In genomic region chr5:139131881-139132480, GRCh38 we compare ENCODE assay signal across 11 cellular contexts.
DNase-seq lines count a peak whose midpoint lies in the region; ATAC-seq and TF ChIP-seq lines count a peak whose summit lies in the region.
"Had no signal": no experiment of that assay in that cellular context is flagged by ENCODE, and none has a peak within 500 bp of the region (broad histone marks: within the 10 kb centered on the region; RNA-seq: fewer than 3 reads in every experiment).

No MANE protein-coding gene starts in this region.

- H3K9me3 ChIP-seq in esophagus muscularis mucosa (no peaks in the 10 kb centered on the region), muscle layer of duodenum (ENCODE audit: control insufficient read depth in 1 of 2, low read length in 2 of 2) (no peaks in the 10 kb centered on the region), thyroid gland (no peaks in the 10 kb centered on the region)

- peak overlapping the region; percentile 31 to 44 (median 35) for H3K4me3 ChIP-seq in esophagus muscularis mucosa
- H3K4me3 ChIP-seq in muscle layer of duodenum (ENCODE audit: low read depth in 1 of 2, low read length in 2 of 2) = peak overlapping the region in 1 of 2 donors; percentile 45
- H3K4me3 ChIP-seq in thyroid gland (replicated peaks in 1 of 3) = no peak overlapping the region

- TF ChIP-seq POLR2A in esophagus muscularis mucosa (IDR thresholded peaks at IDR 0.05; ENCODE audit: low read depth) = no peak
- no peak for TF ChIP-seq POLR2A in thyroid gland (IDR thresholded peaks at IDR 0.05)

- H3K4me1 ChIP-seq in esophagus muscularis mucosa (peaks cover 39 to 60% (median 55%) of the 10 kb centered on the region in 4 donors), muscle layer of duodenum (ENCODE audit: control insufficient read depth in 1 of 2, insufficient read depth in 2 of 2, low read length in 2 of 2) (peaks cover 19 to 32% of the 10 kb centered on the region in 2 donors), thyroid gland (peaks cover 40 to 57% of the 10 kb centered on the region in 2 donors)

- DNase-seq in NCI-H1092 treated with DMSO at 0.1 percent for 48 hours (lab: John Stamatoyannopoulos, UW) (peak; percentile 23), NCI-H1092 (lab: John Stamatoyannopoulos, UW) (no peak), esophagus muscularis mucosa (ENCODE audit: extremely low spot score) (no peak), thyroid gland (no peak), DMS53 treated with DMSO at 0.1 percent for 48 hours (lab: John Stamatoyannopoulos, UW; ENCODE audit: unreplicated experiment) (no peak)
- no peak for DNase-seq in activated CD4-positive, alpha-beta T cell treated with anti-CD3 and anti-CD28 coated beads for 4 hours
- DNase-seq: activated CD4-positive, alpha-beta memory T cell treated with anti-CD3 and anti-CD28 coated beads for 36 hours; foreskin melanocyte had no signal

- ATAC-seq in HG03354 (IDR thresholded peaks at IDR 0.05; ENCODE audit: poor library complexity, severe bottlenecking, unreplicated experiment) = no peak
- ATAC-seq: SK-N-SH treated with all-trans-retinoic acid at 6 μM for 48 hours had no signal

- WGBS in esophagus muscularis mucosa = 19% methylated on average over 3 of the region's 3 CpGs
- 31 to 41% methylated on average over 3 of the region's 3 CpGs for WGBS in thyroid gland, 2 donors

- H3K36me3 ChIP-seq in esophagus muscularis mucosa (no peaks in the 10 kb centered on the region), muscle layer of duodenum (ENCODE audit: control insufficient read depth in 1 of 2, insufficient read depth in 2 of 2, low read length in 2 of 2) (peaks cover 0 to 3% of the 10 kb centered on the region in 2 donors), thyroid gland (no peaks in the 10 kb centered on the region)

- no peak for TF ChIP-seq CTCF in esophagus muscularis mucosa (IDR thresholded peaks at IDR 0.05)
- no peak for TF ChIP-seq CTCF in thyroid gland (IDR thresholded peaks at IDR 0.05)

- peak overlapping the region; percentile 80 to 91 (median 88) for H3K27ac ChIP-seq in esophagus muscularis mucosa (replicated peaks in 1 of 4)
- peak overlapping the region; percentile 82 for H3K27ac ChIP-seq in muscle layer of duodenum (ENCODE audit: low read length)
- H3K27ac ChIP-seq in thyroid gland = peak overlapping the region; percentile 81 to 91 (median 90)

- no peak for TF ChIP-seq EP300 in esophagus muscularis mucosa (IDR thresholded peaks at IDR 0.05)

- H3K27me3 ChIP-seq in esophagus muscularis mucosa (no peaks in the 10 kb centered on the region), muscle layer of duodenum (ENCODE audit: low read depth, low read length) (no peaks in the 10 kb centered on the region), thyroid gland (no peaks in the 10 kb centered on the region)

- intact Hi-C loops in esophagus muscularis mucosa (cut with DNase I) (no loop called here), thyroid gland (cut with DNase I) (no loop called here)

Comparison
In these comparisons a context has a peak if more than half of its experiments do, and no peak if none do; other contexts are left out.
1. H3K4me3 ChIP-seq: peak in esophagus muscularis mucosa (4 of 4); none in thyroid gland (0 of 3).
2. Peak in every context shown above with its lines, with median percentiles within 50 percentile points of each other: H3K27ac ChIP-seq.